8 cellular contexts compared by ENCODE assay signal in genomic region chr14:32073537-32074189, GRCh38.
DNase-seq lines count a peak whose midpoint lies in the region; ATAC-seq and TF ChIP-seq lines count a peak whose summit lies in the region.

No MANE protein-coding gene starts in this region.

- H3K9ac ChIP-seq in parathyroid adenoma, result no peak overlapping the region

- TF ChIP-seq CTCF in fibroblast of mammary gland (conservative IDR thresholded peaks at IDR 0.05; ENCODE audit: control insufficient read depth, insufficient read depth, low read depth, low read length) (peak; percentile 82), parathyroid adenoma (IDR thresholded peaks at IDR 0.05) (peak; percentile 85)

- H3K36me3 Mint-ChIP-seq in activated T-cell treated with anti-CD3 and anti-CD28 coated beads, Interleukin-2, amount 50 U/mL, for 24 hours (ENCODE audit: low read depth), result peaks cover 11% of the 10 kb centered on the region

- H3K4me3 ChIP-seq in fibroblast of mammary gland (ENCODE audit: control insufficient read depth, low read depth, low read length) (no peak overlapping the region), parathyroid adenoma (ENCODE audit: low read depth, low read length) (no peak overlapping the region)

- no peak overlapping the region for H3K4me2 ChIP-seq in parathyroid adenoma (ENCODE audit: low read length)

- no peaks in the 10 kb centered on the region for H3K9me3 Mint-ChIP-seq in activated T-cell treated with anti-CD3 and anti-CD28 coated beads, Interleukin-2, amount 50 U/mL, for 24 hours

- no peaks in the 10 kb centered on the region for H3K27me3 ChIP-seq in parathyroid adenoma (ENCODE audit: control insufficient read depth, insufficient read depth, low read length)

- no peaks in the 10 kb centered on the region for H3K36me3 ChIP-seq in parathyroid adenoma (ENCODE audit: control insufficient read depth, insufficient read depth, low read length)

- peak; percentile 38 for ATAC-seq in HG03354 (IDR thresholded peaks at IDR 0.05; ENCODE audit: poor library complexity, severe bottlenecking, unreplicated experiment)
- ATAC-seq in GM19397 (IDR thresholded peaks at IDR 0.05; ENCODE audit: unreplicated experiment), result no peak

- DNase-seq in activated T-cell treated with anti-CD3 and anti-CD28 coated beads for 1 hour (ENCODE audit: low read depth), result peak; percentile 19
- no peak for DNase-seq in activated T-cell treated with anti-CD3 and anti-CD28 coated beads, Interleukin-2, amount 50 U/mL, for 24 hours
- peak; percentile 88 to 92 for DNase-seq in NCI-H524 (lab: John Stamatoyannopoulos, UW)
- peak; percentile 28 to 38 for DNase-seq in activated CD4-positive, alpha-beta T cell treated with anti-CD3 and anti-CD28 coated beads, Interleukin-2, amount 50 U/mL, for 4 hours
- peak; percentile 87 for DNase-seq in fibroblast of mammary gland (ENCODE audit: low read depth)

- no peaks in the 10 kb centered on the region for H3K4me1 ChIP-seq in parathyroid adenoma

- no peak overlapping the region for H3K27ac Mint-ChIP-seq in activated T-cell treated with anti-CD3 and anti-CD28 coated beads, Interleukin-2, amount 50 U/mL, for 24 hours

- peaks cover 21% of the 10 kb centered on the region for H3K4me1 Mint-ChIP-seq in activated T-cell treated with anti-CD3 and anti-CD28 coated beads, Interleukin-2, amount 50 U/mL, for 24 hours (ENCODE audit: low read depth)

- H3K9me3 ChIP-seq in parathyroid adenoma (ENCODE audit: control insufficient read depth, low read length), result no peaks in the 10 kb centered on the region

- no peak overlapping the region for H3K27ac ChIP-seq in parathyroid adenoma

- H3K27me3 Mint-ChIP-seq in activated T-cell treated with anti-CD3 and anti-CD28 coated beads, Interleukin-2, amount 50 U/mL, for 24 hours, result no peaks in the 10 kb centered on the region

- H3K4me3 Mint-ChIP-seq in activated T-cell treated with anti-CD3 and anti-CD28 coated beads, Interleukin-2, amount 50 U/mL, for 24 hours, result no peak overlapping the region

- H2AFZ ChIP-seq in parathyroid adenoma, result no peak overlapping the region

- peaks cover 9% of the 10 kb centered on the region for H3K79me2 ChIP-seq in parathyroid adenoma
